ENCODE assay signal across 30 cellular contexts in the genomic region with DNA sequence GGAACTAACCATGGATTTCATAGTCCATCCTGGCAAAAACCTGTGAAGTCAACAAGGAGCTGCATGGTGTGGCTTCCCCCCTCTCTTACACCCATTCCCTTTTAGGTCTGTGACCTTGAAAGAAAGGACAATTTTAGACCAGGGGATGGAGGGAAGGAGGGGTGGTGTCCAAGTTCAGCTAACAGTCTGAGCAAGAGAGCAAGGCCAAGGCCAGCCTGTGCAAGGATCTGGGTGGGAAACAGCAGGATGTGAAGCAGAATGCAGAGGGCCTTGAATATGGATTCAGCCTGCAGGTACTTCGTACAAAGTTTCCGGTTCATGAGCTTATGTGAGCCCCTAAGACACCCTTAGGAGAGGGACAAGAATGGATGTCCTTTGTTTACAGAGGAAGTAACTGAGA.
"Had no signal": no experiment of that assay in that cellular context is flagged by ENCODE, and none has a peak within 500 bp of the region (broad histone marks: within the 10 kb centered on the region; RNA-seq: fewer than 3 reads in every experiment).

No MANE protein-coding gene starts in this region.

- H3K4me3 ChIP-seq: heart right ventricle, hepatocyte, left ventricle myocardium inferior, lung, mucosa of descending colon, pancreas, prostate gland, sigmoid colon, spleen, thyroid gland, transverse colon, upper lobe of left lung, vagina had no signal

- DNase-seq: heart right ventricle; islet precursor cell; left ventricle myocardium inferior; midbrain; mucosa of descending colon; naive thymus-derived CD4-positive, alpha-beta T cell; occipital lobe; pancreas; posterior cingulate gyrus; retina; right cardiac atrium; sigmoid colon; small intestine; spleen; stimulated activated CD4-positive, alpha-beta T cell treated with anti-CD3 and anti-CD28 coated beads, Interleukin-4, amount 100 ng/mL, for 4 hours; stimulated activated CD8-positive, alpha-beta memory T cell treated with anti-CD3 and anti-CD28 coated beads, Interleukin-4, amount 100 ng/mL, for 48 hours; stimulated activated naive CD4-positive, alpha-beta T cell treated with Interleukin-2 at 50 U/mL for 16 hours; stimulated activated naive CD8-positive, alpha-beta T cell treated with anti-CD3 and anti-CD28 coated beads, Interleukin-15, amount 100 ng/mL, for 72 hours; substantia nigra; thyroid gland; transverse colon; upper lobe of left lung had no signal

- H3K4me2 ChIP-seq: hepatocyte had no signal

- H3K36me3 Mint-ChIP-seq: natural killer cell treated with Interleukin-12 subunit alpha and Interleukin-12 subunit beta and Interleukin-15 and Interleukin-18, amount 100 ng/mL, for 72 hours had no signal

- H3K36me3 ChIP-seq: heart right ventricle, neutrophil, pancreas, prostate gland, thyroid gland, upper lobe of left lung, vagina had no signal

- H2AFZ ChIP-seq: hepatocyte had no signal

- H3K27ac Mint-ChIP-seq: naive thymus-derived CD4-positive, alpha-beta T cell; natural killer cell treated with Interleukin-12 subunit alpha and Interleukin-12 subunit beta and Interleukin-15 and Interleukin-18, amount 100 ng/mL, for 72 hours; stimulated activated memory B cell treated with anti-CD40 and anti-IgM and Interleukin-4, amounts not matched to agents 10 μg/mL and 1 μg/mL and 100 μg/mL, for 72 hours; stimulated activated naive CD8-positive, alpha-beta T cell treated with anti-CD3 and anti-CD28 coated beads, Interleukin-15, amount 100 ng/mL, for 72 hours had no signal

- H3K79me2 ChIP-seq: hepatocyte had no signal

- H3K4me1 ChIP-seq: left ventricle myocardium inferior, pancreas, prostate gland, sigmoid colon, transverse colon, upper lobe of left lung, vagina had no signal

- H3K27ac ChIP-seq: heart right ventricle, hepatocyte, left ventricle myocardium inferior, neutrophil, pancreas, prostate gland, sigmoid colon, thyroid gland, transverse colon, upper lobe of left lung, vagina had no signal

- H3K4me3 Mint-ChIP-seq: naive thymus-derived CD4-positive, alpha-beta T cell; natural killer cell treated with Interleukin-12 subunit alpha and Interleukin-12 subunit beta and Interleukin-15 and Interleukin-18, amount 100 ng/mL, for 72 hours; neural crest cell; stimulated activated memory B cell treated with anti-CD40 and anti-IgM and Interleukin-4, amounts not matched to agents 10 μg/mL and 1 μg/mL and 100 μg/mL, for 72 hours; stimulated activated naive CD8-positive, alpha-beta T cell treated with anti-CD3 and anti-CD28 coated beads, Interleukin-15, amount 100 ng/mL, for 72 hours had no signal

- H3K9me3 ChIP-seq: left ventricle myocardium inferior, mucosa of descending colon, pancreas, prostate gland, sigmoid colon, spleen, thyroid gland, transverse colon, upper lobe of left lung, vagina had no signal

- H3K4me1 Mint-ChIP-seq: naive thymus-derived CD4-positive, alpha-beta T cell; stimulated activated naive CD8-positive, alpha-beta T cell treated with anti-CD3 and anti-CD28 coated beads, Interleukin-15, amount 100 ng/mL, for 72 hours had no signal

- H3K27me3 ChIP-seq: heart right ventricle, hepatocyte, neutrophil, pancreas, sigmoid colon, spleen, thyroid gland, transverse colon, upper lobe of left lung, vagina had no signal

- H3K9me3 Mint-ChIP-seq: natural killer cell treated with Interleukin-12 subunit alpha and Interleukin-12 subunit beta and Interleukin-15 and Interleukin-18, amount 100 ng/mL, for 72 hours; stimulated activated memory B cell treated with anti-CD40 and anti-IgM and Interleukin-4, amounts not matched to agents 10 μg/mL and 1 μg/mL and 100 μg/mL, for 72 hours had no signal

- H3K27me3 Mint-ChIP-seq: naive thymus-derived CD4-positive, alpha-beta T cell; natural killer cell treated with Interleukin-12 subunit alpha and Interleukin-12 subunit beta and Interleukin-15 and Interleukin-18, amount 100 ng/mL, for 72 hours; stimulated activated memory B cell treated with anti-CD40 and anti-IgM and Interleukin-4, amounts not matched to agents 10 μg/mL and 1 μg/mL and 100 μg/mL, for 72 hours; stimulated activated naive CD8-positive, alpha-beta T cell treated with anti-CD3 and anti-CD28 coated beads, Interleukin-15, amount 100 ng/mL, for 72 hours had no signal
